ENCODE assay signal across 13 cellular contexts in genomic region chr7:142808461-142808801, GRCh38. TPM values are rescaled to one million over a fixed set of nuclear protein-coding genes. Genes with fewer than 3 reads are reported as not detected.
A peak's percentile ranks its signal among the peaks of the same experiment; 100 is the strongest.
DNase-seq lines count a peak whose midpoint lies in the region; ATAC-seq, FAIRE-seq and TF ChIP-seq lines count a peak whose summit lies in the region.
"Had no signal": no experiment of that assay in that cellular context is flagged by ENCODE, and none has a peak within 500 bp of the region (broad histone marks: within the 10 kb centered on the region; RNA-seq: fewer than 3 reads in every experiment).

No MANE protein-coding gene starts in this region.

- H2BK5ac ChIP-seq in trophoblast cell (ENCODE audit: low read depth, low read length, poor library complexity): no peak overlapping the region

- BruUV-seq in mammary epithelial cell (replicated peaks; lab: Mats Ljungman, UMichigan): no TSS peak

- peaks cover 10% of the 10 kb centered on the region for H3K79me1 ChIP-seq in trophoblast cell (ENCODE audit: low read length)

- no peak overlapping the region for H2AK5ac ChIP-seq in trophoblast cell (ENCODE audit: low read length)

- H3K36me3 Mint-ChIP-seq in activated naive CD4-positive, alpha-beta T cell treated with anti-CD3 and anti-CD28 coated beads, Interleukin-2, amount 50 U/mL, for 24 hours: peaks cover 16% of the 10 kb centered on the region
- H3K36me3 Mint-ChIP-seq in activated T-helper 1 cell treated with anti-CD3 and anti-CD28 coated beads, Interleukin-12 subunit alpha, Interleukin-12 subunit beta, Interleukin-2, Interleukin-4 antibody, amounts not matched to agents 30 ng/mL and 10 ng/mL and 1 ng/mL, durations not matched to agents 14 hours and 24 hours and 36 hours (ENCODE audit: low read depth): peaks cover 23% of the 10 kb centered on the region

- peak overlapping the region; percentile 81 for H3K4me3 Mint-ChIP-seq in activated naive CD4-positive, alpha-beta T cell treated with anti-CD3 and anti-CD28 coated beads, Interleukin-2, amount 50 U/mL, for 24 hours
- H3K4me3 Mint-ChIP-seq in activated T-helper 1 cell treated with anti-CD3 and anti-CD28 coated beads, Interleukin-12 subunit alpha, Interleukin-12 subunit beta, Interleukin-2, Interleukin-4 antibody, amounts not matched to agents 30 ng/mL and 10 ng/mL and 1 ng/mL, durations not matched to agents 14 hours and 24 hours and 36 hours: peak overlapping the region; percentile 79
- H3K4me3 Mint-ChIP-seq: neural crest cell had no signal

- no peak overlapping the region for H3K18ac ChIP-seq in trophoblast cell (ENCODE audit: low read length)

- CTCF ChIA-PET in mammary epithelial cell (lab: Charles Lee; ENCODE audit: low non-redundant PET): no interaction called here

- peaks cover 96% of the 10 kb centered on the region for H3K4me1 Mint-ChIP-seq in activated naive CD4-positive, alpha-beta T cell treated with anti-CD3 and anti-CD28 coated beads, Interleukin-2, amount 50 U/mL, for 24 hours
- peaks cover 100% of the 10 kb centered on the region for H3K4me1 Mint-ChIP-seq in activated T-helper 1 cell treated with anti-CD3 and anti-CD28 coated beads, Interleukin-12 subunit alpha, Interleukin-12 subunit beta, Interleukin-2, Interleukin-4 antibody, amounts not matched to agents 30 ng/mL and 10 ng/mL and 1 ng/mL, durations not matched to agents 14 hours and 24 hours and 36 hours (ENCODE audit: low read depth)

- intact Hi-C loops in activated T-helper 1 cell treated with anti-CD3 and anti-CD28 coated beads, Interleukin-12 subunit alpha, Interleukin-12 subunit beta, Interleukin-2, Interleukin-4 antibody, amounts not matched to agents 30 ng/mL and 10 ng/mL and 1 ng/mL, durations not matched to agents 14 hours and 24 hours and 36 hours (cut with micrococcal nuclease): loop anchor here (1.0 to 10.0 kb wide), 12 partner anchors 10 to 1884 kb away; partner anchors contain the start of genes BRAF, CASP2, GSTK1 and SSBP1
- intact Hi-C loops in mammary epithelial cell (cut with micrococcal nuclease): no loop called here

- no peaks in the 10 kb centered on the region for H4K20me1 ChIP-seq in mammary epithelial cell (ENCODE audit: insufficient read depth, low read length)

- no peak for FAIRE-seq in D721Med (lab: Jason Lieb, UNC)

- H3K4me2 ChIP-seq in mammary epithelial cell (ENCODE audit: insufficient read depth, low read depth, low read length) (no peak overlapping the region), trophoblast cell (ENCODE audit: low read length) (no peak overlapping the region)

- H3K27ac ChIP-seq in mammary epithelial cell (ENCODE audit: insufficient read depth, low read depth, low read length) (no peak overlapping the region), trophoblast cell (ENCODE audit: low read depth, low read length) (no peak overlapping the region)
- H3K27ac ChIP-seq: epithelial cell of prostate had no signal

- no peak overlapping the region for H3K23ac ChIP-seq in trophoblast cell (ENCODE audit: low read length)

- H3K27ac Mint-ChIP-seq in activated naive CD4-positive, alpha-beta T cell treated with anti-CD3 and anti-CD28 coated beads, Interleukin-2, amount 50 U/mL, for 24 hours: peak overlapping the region; percentile 99
- H3K27ac Mint-ChIP-seq in activated T-helper 1 cell treated with anti-CD3 and anti-CD28 coated beads, Interleukin-12 subunit alpha, Interleukin-12 subunit beta, Interleukin-2, Interleukin-4 antibody, amounts not matched to agents 30 ng/mL and 10 ng/mL and 1 ng/mL, durations not matched to agents 14 hours and 24 hours and 36 hours: peak overlapping the region; percentile 99

- TF ChIP-seq CTCF in D721Med (IDR thresholded peaks at IDR 0.05; ENCODE audit: insufficient read depth, missing control alignments): no peak
- no peak for TF ChIP-seq CTCF in mammary epithelial cell (conservative IDR thresholded peaks at IDR 0.05 in 1 of 2, IDR thresholded peaks at IDR 0.05 in 1 of 2; ENCODE audit: extremely low read depth in 1 of 2, insufficient read depth in 1 of 2, low read depth in 1 of 2, low read length in 2 of 2)

- H3K27me3 ChIP-seq in mammary epithelial cell (ENCODE audit: insufficient read depth, low read length) (no peaks in the 10 kb centered on the region), trophoblast cell (ENCODE audit: insufficient read depth, low read length) (no peaks in the 10 kb centered on the region)

- H3K4me3 ChIP-seq in mammary epithelial cell (replicated peaks in 1 of 3; ENCODE audit: insufficient read depth in 1 of 3, low read depth in 2 of 3, low read length in 3 of 3): no peak overlapping the region
- H3K4me3 ChIP-seq in trophoblast cell (ENCODE audit: low read depth, low read length): no peak overlapping the region

- no peak overlapping the region for H2BK120ac ChIP-seq in trophoblast cell (ENCODE audit: insufficient read depth, low read length, poor library complexity)

- H2BK12ac ChIP-seq in trophoblast cell (ENCODE audit: low read length): no peak overlapping the region

- no peak overlapping the region for H3K4ac ChIP-seq in trophoblast cell (ENCODE audit: low read depth, low read length)

- ATAC-seq in HG03095 (IDR thresholded peaks at IDR 0.05; ENCODE audit: unreplicated experiment): peak; percentile 21

- DNase-seq in activated naive CD4-positive, alpha-beta T cell (lab: John Stamatoyannopoulos, UW): no peak
- no peak for DNase-seq in activated T-helper 1 cell treated with anti-CD3 and anti-CD28 coated beads, Interleukin-12 subunit alpha, Interleukin-12 subunit beta, Interleukin-2, Interleukin-4 antibody, amounts not matched to agents 30 ng/mL and 10 ng/mL and 1 ng/mL, durations not matched to agents 14 hours and 24 hours and 36 hours (ENCODE audit: low spot score)
- DNase-seq in D721Med (ENCODE audit: insufficient read length, low spot score) (no peak), foreskin melanocyte (no peak), mammary epithelial cell (no peak), trophoblast cell (no peak)
- DNase-seq: C1 segment of cervical spinal cord had no signal

- H3K79me2 ChIP-seq in mammary epithelial cell (ENCODE audit: insufficient read depth, low read length) (no peaks in the 10 kb centered on the region), trophoblast cell (ENCODE audit: control insufficient read depth, insufficient read depth, low read length, poor library complexity) (no peaks in the 10 kb centered on the region)

- no peak overlapping the region for H3K9ac ChIP-seq in mammary epithelial cell (ENCODE audit: insufficient read depth, low read length)
- no peak overlapping the region for H3K9ac ChIP-seq in trophoblast cell (ENCODE audit: low read length)

- H4K8ac ChIP-seq in trophoblast cell (ENCODE audit: low read depth, low read length): no peak overlapping the region

- H2AFZ ChIP-seq in mammary epithelial cell (ENCODE audit: low read depth, low read length) (no peak overlapping the region), trophoblast cell (ENCODE audit: insufficient read depth, low read length, poor library complexity) (no peak overlapping the region)

- dilution Hi-C loops in mammary epithelial cell (cut with HindIII; ENCODE audit: low sequenced_read_pairs): no loop called here

- no peak overlapping the region for H4K12ac ChIP-seq in trophoblast cell (ENCODE audit: low read depth, low read length)

- in situ Hi-C loops in mammary epithelial cell (cut with MboI; ENCODE audit: low sequenced_read_pairs in 2 of 2): loop anchor here in 1 of 2 donors (25.0 kb wide), 1 partner anchor 171 kb away; no protein-coding TSS in a partner anchor

- no peak overlapping the region for H3K14ac ChIP-seq in trophoblast cell (ENCODE audit: low read length)

- no peak overlapping the region for H4K91ac ChIP-seq in trophoblast cell (ENCODE audit: low read depth, low read length)

- no peaks in the 10 kb centered on the region for H3K4me1 ChIP-seq in mammary epithelial cell (ENCODE audit: insufficient read depth, low read length)
- peaks cover 16 to 19% of the 10 kb centered on the region in 2 experiments for H3K4me1 ChIP-seq in trophoblast cell (ENCODE audit: control insufficient read depth in 1 of 2, insufficient read depth in 2 of 2, low read length in 2 of 2)

- no peaks in the 10 kb centered on the region for H3K27me3 Mint-ChIP-seq in activated naive CD4-positive, alpha-beta T cell treated with anti-CD3 and anti-CD28 coated beads, Interleukin-2, amount 50 U/mL, for 24 hours
- H3K27me3 Mint-ChIP-seq in activated T-helper 1 cell treated with anti-CD3 and anti-CD28 coated beads, Interleukin-12 subunit alpha, Interleukin-12 subunit beta, Interleukin-2, Interleukin-4 antibody, amounts not matched to agents 30 ng/mL and 10 ng/mL and 1 ng/mL, durations not matched to agents 14 hours and 24 hours and 36 hours (ENCODE audit: insufficient read depth): peaks cover 2% of the 10 kb centered on the region

- H3K36me3 ChIP-seq in mammary epithelial cell (ENCODE audit: insufficient read depth, low read length) (no peaks in the 10 kb centered on the region), trophoblast cell (ENCODE audit: control insufficient read depth in 1 of 2, insufficient read depth in 2 of 2, low read length in 2 of 2) (no peaks in the 10 kb centered on the region)

- H3K9me3 ChIP-seq in mammary epithelial cell (replicated peaks; ENCODE audit: insufficient read depth, low read length) (no peaks in the 10 kb centered on the region), trophoblast cell (ENCODE audit: insufficient read depth, low read depth, low read length) (no peaks in the 10 kb centered on the region)

- H3K9me3 Mint-ChIP-seq in activated naive CD4-positive, alpha-beta T cell treated with anti-CD3 and anti-CD28 coated beads, Interleukin-2, amount 50 U/mL, for 24 hours: peaks cover under 1% of the 10 kb centered on the region
- H3K9me3 Mint-ChIP-seq in activated T-helper 1 cell treated with anti-CD3 and anti-CD28 coated beads, Interleukin-12 subunit alpha, Interleukin-12 subunit beta, Interleukin-2, Interleukin-4 antibody, amounts not matched to agents 30 ng/mL and 10 ng/mL and 1 ng/mL, durations not matched to agents 14 hours and 24 hours and 36 hours: no peaks in the 10 kb centered on the region
- H3K9me3 Mint-ChIP-seq: neural crest cell had no signal

RNA-seq across cellular contexts. Expression of gene PRSS2, which starts 37.7 kb away (rescaled TPM):
- not detected in 2 replicates for total RNA-seq in activated T-helper 1 cell treated with anti-CD3 and anti-CD28 coated beads, Interleukin-12 subunit alpha, Interleukin-12 subunit beta, Interleukin-2, Interleukin-4 antibody, amounts not matched to agents 30 ng/mL and 10 ng/mL and 1 ng/mL, durations not matched to agents 14 hours and 24 hours and 36 hours
- not detected for total RNA-seq in mammary epithelial cell
- not detected for polyA plus RNA-seq in mammary epithelial cell
- not detected for polyA minus RNA-seq in mammary epithelial cell
- polyA plus RNA-seq in trophoblast cell (2013): not detected in 2 replicates
- total RNA-seq: HT1080, neural crest cell, subcutaneous adipose tissue had no signal

RNA-seq across cellular contexts. Expression of gene EPHB6, which starts 46.4 kb away (rescaled TPM):
- 5.6 and 6.0 TPM in 2 replicates for total RNA-seq in activated T-helper 1 cell treated with anti-CD3 and anti-CD28 coated beads, Interleukin-12 subunit alpha, Interleukin-12 subunit beta, Interleukin-2, Interleukin-4 antibody, amounts not matched to agents 30 ng/mL and 10 ng/mL and 1 ng/mL, durations not matched to agents 14 hours and 24 hours and 36 hours
- under 1 TPM; 0.66 to 0.83 TPM for total RNA-seq in mammary epithelial cell
- 0.95 TPM for polyA plus RNA-seq in mammary epithelial cell
- polyA minus RNA-seq in mammary epithelial cell: 0.41 TPM
- 21.5 and 25.0 TPM in 2 replicates for polyA plus RNA-seq in trophoblast cell (2013)

RNA-seq across cellular contexts. Expression of gene PRSS1, which starts 59.2 kb away (rescaled TPM):
- not detected in 2 replicates for total RNA-seq in activated T-helper 1 cell treated with anti-CD3 and anti-CD28 coated beads, Interleukin-12 subunit alpha, Interleukin-12 subunit beta, Interleukin-2, Interleukin-4 antibody, amounts not matched to agents 30 ng/mL and 10 ng/mL and 1 ng/mL, durations not matched to agents 14 hours and 24 hours and 36 hours
- not detected for total RNA-seq in mammary epithelial cell
- not detected for polyA plus RNA-seq in mammary epithelial cell
- not detected for polyA minus RNA-seq in mammary epithelial cell
- polyA plus RNA-seq in trophoblast cell (2013): 0.04 and 0.19 TPM in 2 replicates
- total RNA-seq: HT1080, neural crest cell, subcutaneous adipose tissue had no signal
